In genomic region chr11:32960553-32961164, GRCh38 we compare ENCODE assay signal across 2 cellular contexts.
TF ChIP-seq lines count a peak whose summit lies in the region.

No MANE protein-coding gene starts in this region.

TF ChIP-seq in K562, 482 proteins besides CTCF, POLR2A, EP300 and RAD21:
- TF ChIP-seq KAT8 (IDR thresholded peaks at IDR 0.05; ENCODE audit: low read depth) (no peak), ZNF24 (IDR thresholded peaks at IDR 0.05) (no peak), SMC3 (conservative IDR thresholded peaks at IDR 0.05; ENCODE audit: insufficient read depth, low read depth, low read length) (peak; percentile 46), CCNT2 (IDR thresholded peaks at IDR 0.05; ENCODE audit: borderline replicate concordance, extremely low read depth, insufficient read length, low read depth, low read length) (no peak), FIP1L1 (IDR thresholded peaks at IDR 0.05; ENCODE audit: low read depth, low read length, poor library complexity, severe bottlenecking) (no peak)
- TF ChIP-seq, protein P1, sequence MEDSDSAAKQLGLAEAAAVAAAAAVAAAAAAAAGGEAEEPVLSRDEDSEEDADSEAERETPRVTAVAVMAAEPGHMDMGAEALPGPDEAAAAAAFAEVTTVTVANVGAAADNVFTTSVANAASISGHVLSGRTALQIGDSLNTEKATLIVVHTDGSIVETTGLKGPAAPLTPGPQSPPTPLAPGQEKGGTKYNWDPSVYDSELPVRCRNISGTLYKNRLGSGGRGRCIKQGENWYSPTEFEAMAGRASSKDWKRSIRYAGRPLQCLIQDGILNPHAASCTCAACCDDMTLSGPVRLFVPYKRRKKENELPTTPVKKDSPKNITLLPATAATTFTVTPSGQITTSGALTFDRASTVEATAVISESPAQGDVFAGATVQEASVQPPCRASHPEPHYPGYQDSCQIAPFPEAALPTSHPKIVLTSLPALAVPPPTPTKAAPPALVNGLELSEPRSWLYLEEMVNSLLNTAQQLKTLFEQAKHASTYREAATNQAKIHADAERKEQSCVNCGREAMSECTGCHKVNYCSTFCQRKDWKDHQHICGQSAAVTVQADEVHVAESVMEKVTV (CRISPR knock-in tag; IDR thresholded peaks at IDR 0.05): peak; percentile 40; the same call in 1 of the 2 replicates

TF ChIP-seq in HepG2, 621 proteins besides CTCF, POLR2A, EP300 and RAD21:
- peak; percentile 86 for TF ChIP-seq STAG1 (CRISPR knock-in tag; IDR thresholded peaks at IDR 0.05)
- peak; percentile 68 for TF ChIP-seq MIXL1 (CRISPR knock-in tag; IDR thresholded peaks at IDR 0.05)
- peak; percentile 42; the same call in 1 of the 2 replicates for TF ChIP-seq SMC3 (IDR thresholded peaks at IDR 0.05; ENCODE audit: low read length)
- no peak for TF ChIP-seq POGK (CRISPR knock-in tag; conservative IDR thresholded peaks at IDR 0.05)
